ENCODE assay signal across 9 cellular contexts in the genomic region with DNA sequence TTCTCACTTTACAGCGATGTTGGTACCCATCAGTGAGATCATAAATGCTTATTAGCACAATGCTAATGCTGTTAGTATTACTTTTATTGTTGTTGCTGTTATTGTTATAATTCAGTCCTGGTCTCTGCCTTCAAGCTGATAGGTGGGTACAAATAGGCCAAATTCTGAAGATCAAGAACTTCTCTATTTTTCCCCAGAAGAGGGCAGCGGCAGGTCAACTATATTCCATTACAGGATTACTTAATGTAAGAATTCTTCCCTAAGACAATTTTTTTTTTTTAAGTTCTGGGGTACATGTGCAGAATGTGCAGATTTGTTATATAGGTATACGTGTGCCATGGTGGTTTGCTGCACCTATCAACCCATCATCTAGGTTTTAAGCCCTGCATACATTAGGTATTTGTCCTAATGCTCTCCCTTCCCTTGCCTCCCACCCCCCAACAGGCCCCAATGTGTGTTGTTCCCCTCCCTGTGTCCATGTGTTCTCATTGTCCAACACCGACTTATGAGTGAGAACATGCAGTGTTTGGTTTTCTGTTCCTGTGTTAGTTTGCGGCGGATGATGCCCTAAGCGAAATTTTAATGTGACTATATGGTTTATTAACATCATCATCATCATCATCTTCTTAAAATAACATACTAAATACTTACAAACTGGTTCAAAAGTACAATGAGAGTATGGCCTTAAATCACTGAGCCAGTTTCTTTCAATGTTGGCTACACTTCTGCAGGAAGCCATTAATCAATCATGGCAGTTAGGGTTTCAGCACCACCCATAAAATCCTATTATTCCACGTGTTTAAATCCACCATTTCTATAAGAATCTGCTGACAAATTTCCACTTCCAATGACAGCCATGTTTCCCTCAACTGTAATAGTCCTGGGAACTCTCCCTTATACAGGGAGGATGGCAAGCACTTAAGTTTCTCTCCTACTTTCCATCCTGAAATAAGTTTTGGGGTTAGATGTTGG. TPM values are rescaled to one million over a fixed set of nuclear protein-coding genes. Genes with fewer than 3 reads are reported as not detected.
A peak's percentile ranks its signal among the peaks of the same experiment; 100 is the strongest.
DNase-seq lines count a peak whose midpoint lies in the region; ATAC-seq, FAIRE-seq and TF ChIP-seq lines count a peak whose summit lies in the region.
"Had no signal": no experiment of that assay in that cellular context is flagged by ENCODE, and none has a peak within 500 bp of the region (broad histone marks: within the 10 kb centered on the region; RNA-seq: fewer than 3 reads in every experiment).

No MANE protein-coding gene starts in this region.

- no peak overlapping the region for H3K23ac ChIP-seq in H1 (ENCODE audit: insufficient read length)

- H2BK12ac ChIP-seq in H1 (ENCODE audit: low read depth, low read length): no peak overlapping the region

- TF ChIP-seq POLR2A in H1 (IDR thresholded peaks at IDR 0.05; ENCODE audit: control extremely low read depth in 1 of 2, low read depth in 2 of 2, low read length in 2 of 2): no peak
- TF ChIP-seq POLR2A in prostate gland (IDR thresholded peaks at IDR 0.05): no peak

- no peak overlapping the region for H3K4me2 ChIP-seq in H1 (ENCODE audit: insufficient read depth in 1 of 2, low read depth in 2 of 2, low read length in 2 of 2)

- WGBS in H1 (ENCODE audit: extremely low coverage in 1 of 2, insufficient coverage in 1 of 2, insufficient read length in 1 of 2, insufficient replicate concordance in 2 of 2, low coverage in 1 of 2, low lambda C conversion rate in 2 of 2, missing lambda C conversion rate in 1 of 2), 2 experiments: 88% methylated on average over 8 of the region's 8 CpGs; no CpG with 5 or more reads in 1 of the 2 experiments
- WGBS in prostate gland: 73% methylated on average over 8 of the region's 8 CpGs

- no peaks in the 10 kb centered on the region for H3K27me3 ChIP-seq in H1 (replicated peaks in 1 of 4; ENCODE audit: control insufficient read depth in 3 of 4, extremely low read depth in 1 of 4, insufficient read depth in 3 of 4, low read length in 3 of 4)
- no peaks in the 10 kb centered on the region for H3K27me3 ChIP-seq in prostate gland (replicated peaks; ENCODE audit: insufficient read depth)

- H2BK20ac ChIP-seq in H1 (ENCODE audit: low read length): no peak overlapping the region

- no peaks in the 10 kb centered on the region for H3K23me2 ChIP-seq in H1 (ENCODE audit: low read depth, low read length)

- no peak for ATAC-seq in GM18870 (IDR thresholded peaks at IDR 0.05; ENCODE audit: unreplicated experiment)

- H2AK5ac ChIP-seq in H1 (ENCODE audit: low read depth, low read length): no peak overlapping the region

- no peak overlapping the region for H3K18ac ChIP-seq in H1 (ENCODE audit: extremely low read depth, low read length)

- TF ChIP-seq EP300 in H1 (IDR thresholded peaks at IDR 0.05; ENCODE audit: borderline replicate concordance in 1 of 2, low read depth in 2 of 2, low read length in 2 of 2): no peak

- intact Hi-C loops in prostate gland (cut with DNase I): loop anchor here (1.0 kb wide), 1 partner anchor 80 kb away; no protein-coding TSS in a partner anchor
- intact Hi-C loops in activated T-helper 1 cell treated with anti-CD3 and anti-CD28 coated beads, Interleukin-12 subunit alpha, Interleukin-12 subunit beta, Interleukin-2, Interleukin-4 antibody, amounts not matched to agents 30 ng/mL and 10 ng/mL and 1 ng/mL, durations not matched to agents 14 hours and 24 hours and 36 hours (cut with micrococcal nuclease): loop anchor here (1.0 kb wide), 1 partner anchor 80 kb away; no protein-coding TSS in a partner anchor

- peak; percentile 43 for DNase-seq in AG20443 (ENCODE audit: low spot score)
- DNase-seq in GM10248 (ENCODE audit: extremely low spot score): peak; percentile 20
- peak; percentile 23 for DNase-seq in NOMO-1 treated with DMSO at 0.1 percent for 48 hours (lab: John Stamatoyannopoulos, UW; ENCODE audit: unreplicated experiment)
- no peak for DNase-seq in H1 (ENCODE audit: low read depth in 1 of 2, low spot score in 2 of 2)
- DNase-seq in prostate gland (ENCODE audit: low spot score): no peak
- DNase-seq in GM19238 (ENCODE audit: insufficient read length, low spot score): no peak
- no peak for DNase-seq in activated T-helper 1 cell treated with anti-CD3 and anti-CD28 coated beads, Interleukin-12 subunit alpha, Interleukin-12 subunit beta, Interleukin-2, Interleukin-4 antibody, amounts not matched to agents 30 ng/mL and 10 ng/mL and 1 ng/mL, durations not matched to agents 14 hours and 24 hours and 36 hours (ENCODE audit: low spot score)

- H4K8ac ChIP-seq in H1 (ENCODE audit: extremely low read depth, insufficient read depth, low read length): no peak overlapping the region

- no peaks in the 10 kb centered on the region for H3K9me3 ChIP-seq in H1 (ENCODE audit: insufficient read depth in 2 of 2, low read depth in 1 of 2, low read length in 1 of 2)
- H3K9me3 ChIP-seq in prostate gland: no peaks in the 10 kb centered on the region

- no peak overlapping the region for H2BK120ac ChIP-seq in H1 (replicated peaks; ENCODE audit: low read depth, low read length)

- peaks cover 1% of the 10 kb centered on the region for H3K4me1 Mint-ChIP-seq in activated T-helper 1 cell treated with anti-CD3 and anti-CD28 coated beads, Interleukin-12 subunit alpha, Interleukin-12 subunit beta, Interleukin-2, Interleukin-4 antibody, amounts not matched to agents 30 ng/mL and 10 ng/mL and 1 ng/mL, durations not matched to agents 14 hours and 24 hours and 36 hours (ENCODE audit: low read depth)

- POLR2A ChIA-PET in GM10248 (lab: Yijun Ruan, JAX): no interaction called here
- POLR2A ChIA-PET in H1 (lab: Charles Lee; ENCODE audit: partially characterized antibody): no interaction called here

- no peaks in the 10 kb centered on the region for H3K9me3 Mint-ChIP-seq in activated T-helper 1 cell treated with anti-CD3 and anti-CD28 coated beads, Interleukin-12 subunit alpha, Interleukin-12 subunit beta, Interleukin-2, Interleukin-4 antibody, amounts not matched to agents 30 ng/mL and 10 ng/mL and 1 ng/mL, durations not matched to agents 14 hours and 24 hours and 36 hours

- H2AFZ ChIP-seq in H1 (ENCODE audit: low read length): no peak overlapping the region

- no peak overlapping the region for H3K56ac ChIP-seq in H1 (replicated peaks; ENCODE audit: insufficient read length, low read depth, low read length)

- TF ChIP-seq CTCF in GM10248 (IDR thresholded peaks at IDR 0.05; ENCODE audit: control extremely low read depth, extremely low read depth, low read depth, missing control alignments) (peak; percentile 30), H1 (IDR thresholded peaks at IDR 0.05; ENCODE audit: control extremely low read depth in 1 of 3, insufficient read depth in 1 of 3, low read depth in 1 of 3, low read length in 3 of 3) (peak in 2 of 3 experiments; percentile 14 to 34; a peak in 2 of 4 replicates), prostate gland (IDR thresholded peaks at IDR 0.05) (peak in 3 of 4 experiments; percentile 24 to 53 (median 43))

- H3K4me1 ChIP-seq in H1 (replicated peaks in 1 of 4; ENCODE audit: control insufficient read depth in 3 of 4, insufficient read depth in 4 of 4, low read length in 3 of 4) (no peaks in the 10 kb centered on the region), prostate gland (replicated peaks) (no peaks in the 10 kb centered on the region)

- H3K4ac ChIP-seq in H1 (replicated peaks; ENCODE audit: insufficient read length, low read depth, low read length): no peak overlapping the region

- no peaks in the 10 kb centered on the region for H3K79me2 ChIP-seq in H1 (ENCODE audit: control insufficient read depth in 1 of 2, insufficient read depth in 2 of 2, low read length in 2 of 2)

- H2BK15ac ChIP-seq in H1 (ENCODE audit: low read length): no peak overlapping the region

- peaks cover 0 to 2% of the 10 kb centered on the region in 2 experiments for H4K20me1 ChIP-seq in H1 (replicated peaks in 1 of 2; ENCODE audit: control insufficient read depth in 1 of 2, insufficient read depth in 2 of 2, low read length in 2 of 2)

- no peak overlapping the region for H2BK5ac ChIP-seq in H1 (ENCODE audit: low read depth, low read length)

- CTCF ChIA-PET in GM10248 (lab: Yijun Ruan, JAX): interaction anchor here (0.7 to 1.6 kb wide), 3 partner anchors 10 to 82 kb away, joined by 3 to 5 read pairs (median 4); a partner anchor contains a TSS
- CTCF ChIA-PET in H1 (lab: Charles Lee; ENCODE audit: partially characterized antibody): interaction anchor here (0.5 to 3.5 kb wide), 19 partner anchors 9 to 1901 kb away, joined by 3 to 37 read pairs (median 3); a partner anchor contains a TSS

- H4K91ac ChIP-seq in H1 (replicated peaks; ENCODE audit: insufficient read length, low read length): no peak overlapping the region

- H3K4me3 Mint-ChIP-seq in activated T-helper 1 cell treated with anti-CD3 and anti-CD28 coated beads, Interleukin-12 subunit alpha, Interleukin-12 subunit beta, Interleukin-2, Interleukin-4 antibody, amounts not matched to agents 30 ng/mL and 10 ng/mL and 1 ng/mL, durations not matched to agents 14 hours and 24 hours and 36 hours: no peak overlapping the region

- H3K27me3 Mint-ChIP-seq in activated T-helper 1 cell treated with anti-CD3 and anti-CD28 coated beads, Interleukin-12 subunit alpha, Interleukin-12 subunit beta, Interleukin-2, Interleukin-4 antibody, amounts not matched to agents 30 ng/mL and 10 ng/mL and 1 ng/mL, durations not matched to agents 14 hours and 24 hours and 36 hours (ENCODE audit: insufficient read depth): no peaks in the 10 kb centered on the region

- no peak overlapping the region for H3K9ac ChIP-seq in H1 (replicated peaks in 1 of 4; ENCODE audit: extremely low read depth in 1 of 4, low read depth in 3 of 4, low read length in 3 of 4)

- H3K36me3 Mint-ChIP-seq in activated T-helper 1 cell treated with anti-CD3 and anti-CD28 coated beads, Interleukin-12 subunit alpha, Interleukin-12 subunit beta, Interleukin-2, Interleukin-4 antibody, amounts not matched to agents 30 ng/mL and 10 ng/mL and 1 ng/mL, durations not matched to agents 14 hours and 24 hours and 36 hours (ENCODE audit: low read depth): peaks cover 20% of the 10 kb centered on the region

- H3K36me3 ChIP-seq in H1 (ENCODE audit: control insufficient read depth in 2 of 4, insufficient read depth in 4 of 4, low read length in 3 of 4) (peaks cover 0 to 17% (median 6%) of the 10 kb centered on the region in 4 experiments; a peak in 5 of 8 replicates), prostate gland (no peaks in the 10 kb centered on the region)

- no peak overlapping the region for H4K5ac ChIP-seq in H1 (ENCODE audit: insufficient read length, low read depth, low read length)

- no peak for FAIRE-seq in H1 (lab: Jason Lieb, UNC)
- FAIRE-seq: endometrium had no signal

- H3K27ac Mint-ChIP-seq in activated T-helper 1 cell treated with anti-CD3 and anti-CD28 coated beads, Interleukin-12 subunit alpha, Interleukin-12 subunit beta, Interleukin-2, Interleukin-4 antibody, amounts not matched to agents 30 ng/mL and 10 ng/mL and 1 ng/mL, durations not matched to agents 14 hours and 24 hours and 36 hours: no peak overlapping the region

- no peak overlapping the region for H3K14ac ChIP-seq in H1 (ENCODE audit: insufficient read length)

- H3K79me1 ChIP-seq in H1 (ENCODE audit: low read depth, low read length): no peaks in the 10 kb centered on the region; the same call in 1 of the 2 replicates

- H3K4me3 ChIP-seq in H1 (ENCODE audit: extremely low read depth in 1 of 4, insufficient read depth in 2 of 4, low read depth in 3 of 4, low read length in 4 of 4) (no peak overlapping the region), prostate gland (no peak overlapping the region)

- TF ChIP-seq RAD21 in H1 (IDR thresholded peaks at IDR 0.05 in 1 of 2, conservative IDR thresholded peaks at IDR 0.05 in 1 of 2; ENCODE audit: low read depth in 2 of 2, low read length in 2 of 2): peak; percentile 54 to 65

- no peak overlapping the region for H3K27ac ChIP-seq in H1 (ENCODE audit: low read depth, low read length)
- no peak overlapping the region for H3K27ac ChIP-seq in prostate gland

RNA-seq across cellular contexts. Expression of a gene that starts 19.2 kb away (rescaled TPM):
- total RNA-seq in H1 (2021; fragmentation: NEBNext Ultra II Directional; extraction: Animal tissue kit (Norgen Biotek cat#: 25700)): 22.5 and 23.2 TPM in 2 replicates
- 18.4 and 21.2 TPM in 2 replicates for polyA plus RNA-seq in H1 (2011; rRNA removed)
- 19.7 TPM for polyA plus RNA-seq in H1 (2011; cell fraction: cytosol; rRNA removed)
- polyA plus RNA-seq in H1 (2011; cell fraction: nucleus; rRNA removed): 13.0 TPM
- polyA plus RNA-seq in H1 (2012, experiment 1 of 2): 8.7 to 14.7 TPM (median 11.7 TPM) in 4 replicates
- polyA plus RNA-seq in H1 (2012, experiment 2 of 2): 2.7 TPM
- 24.8 TPM for polyA plus RNA-seq in H1 (2013, experiment 1 of 2)
- 30.6 TPM for polyA plus RNA-seq in H1 (2013, experiment 2 of 2)
- polyA minus RNA-seq in H1 (2011; rRNA and poly(A)+ RNA removed): 38.0 and 48.9 TPM in 2 replicates
- polyA minus RNA-seq in H1 (2011; cell fraction: cytosol; rRNA and poly(A)+ RNA removed): 15.7 TPM
- polyA minus RNA-seq in H1 (2011; cell fraction: nucleus; rRNA and poly(A)+ RNA removed): 23.6 TPM
- total RNA-seq in prostate gland: 10 to 100 TPM; 10.6 to 18.7 TPM
- 12.8 and 14.0 TPM in 2 replicates for total RNA-seq in activated T-helper 1 cell treated with anti-CD3 and anti-CD28 coated beads, Interleukin-12 subunit alpha, Interleukin-12 subunit beta, Interleukin-2, Interleukin-4 antibody, amounts not matched to agents 30 ng/mL and 10 ng/mL and 1 ng/mL, durations not matched to agents 14 hours and 24 hours and 36 hours

RNA-seq across cellular contexts. Expression of a gene that starts 39.3 kb away (rescaled TPM):
- 2.4 and 3.7 TPM in 2 replicates for total RNA-seq in H1 (2021; fragmentation: NEBNext Ultra II Directional; extraction: Animal tissue kit (Norgen Biotek cat#: 25700))
- 0.39 and 1.2 TPM in 2 replicates for polyA plus RNA-seq in H1 (2011; rRNA removed)
- 1.9 TPM for polyA plus RNA-seq in H1 (2011; cell fraction: cytosol; rRNA removed)
- polyA plus RNA-seq in H1 (2011; cell fraction: nucleus; rRNA removed): 1.2 TPM
- 2.7 to 5.5 TPM (median 2.9 TPM) in 4 replicates for polyA plus RNA-seq in H1 (2012, experiment 1 of 2)
- 0.33 TPM for polyA plus RNA-seq in H1 (2012, experiment 2 of 2)
- 5.6 TPM for polyA plus RNA-seq in H1 (2013, experiment 1 of 2)
- 5.6 TPM for polyA plus RNA-seq in H1 (2013, experiment 2 of 2)
- 0.54 and 1.00 TPM in 2 replicates for polyA minus RNA-seq in H1 (2011; rRNA and poly(A)+ RNA removed)
- 1.2 TPM for polyA minus RNA-seq in H1 (2011; cell fraction: cytosol; rRNA and poly(A)+ RNA removed)
- 3.6 TPM for polyA minus RNA-seq in H1 (2011; cell fraction: nucleus; rRNA and poly(A)+ RNA removed)
- 1 to 10 TPM in 1 of 2 donors, under 1 TPM in 1; 0.32 to 5.6 TPM for total RNA-seq in prostate gland
- not detected in 2 replicates for total RNA-seq in activated T-helper 1 cell treated with anti-CD3 and anti-CD28 coated beads, Interleukin-12 subunit alpha, Interleukin-12 subunit beta, Interleukin-2, Interleukin-4 antibody, amounts not matched to agents 30 ng/mL and 10 ng/mL and 1 ng/mL, durations not matched to agents 14 hours and 24 hours and 36 hours

Comparison
In these comparisons a context has a peak if more than half of its experiments do, and no peak if none do; other contexts are left out.
1. DNase-seq: peak in AG20443 (single experiment), GM10248 (single experiment) and NOMO-1 treated with DMSO at 0.1 percent for 48 hours (single experiment); none in H1 (0 of 2), prostate gland (single experiment), GM19238 (single experiment) and activated T-helper 1 cell treated with anti-CD3 and anti-CD28 coated beads, Interleukin-12 subunit alpha, Interleukin-12 subunit beta, Interleukin-2, Interleukin-4 antibody, amounts not matched to agents 30 ng/mL and 10 ng/mL and 1 ng/mL, durations not matched to agents 14 hours and 24 hours and 36 hours (single experiment).
2. Peak in every context shown above with its lines, with median percentiles within 50 percentile points of each other: CTCF ChIP-seq.